In the genomic region with DNA sequence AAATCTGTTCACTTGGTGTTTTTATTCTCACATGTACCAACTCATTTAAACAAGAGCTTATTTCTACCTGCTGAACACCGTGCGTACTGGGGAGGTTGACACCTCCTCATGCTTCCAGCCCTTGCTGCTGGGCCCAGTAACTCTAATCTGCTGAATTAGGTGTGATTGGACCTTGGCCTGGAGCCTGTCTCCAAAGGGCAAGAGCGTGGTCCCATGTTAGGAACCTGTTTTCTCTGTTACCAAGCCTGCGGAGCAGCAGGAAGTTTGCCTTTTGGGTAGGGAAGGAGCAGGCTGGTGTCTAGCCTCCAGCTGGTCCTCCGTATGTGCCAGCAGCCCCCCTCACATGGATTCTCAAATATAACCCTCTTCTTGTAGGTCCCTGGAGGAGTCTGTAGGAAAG, we compare ENCODE assay signal across 24 cellular contexts. TPM values are rescaled to one million over a fixed set of nuclear protein-coding genes. Genes with fewer than 3 reads are reported as not detected.
A peak's percentile ranks its signal among the peaks of the same experiment; 100 is the strongest.
DNase-seq lines count a peak whose midpoint lies in the region; ATAC-seq, FAIRE-seq and TF ChIP-seq lines count a peak whose summit lies in the region.
"Had no signal": no experiment of that assay in that cellular context is flagged by ENCODE, and none has a peak within 500 bp of the region (broad histone marks: within the 10 kb centered on the region; RNA-seq: fewer than 3 reads in every experiment).

No MANE protein-coding gene starts in this region.

- TF ChIP-seq CTCF in left lung (IDR thresholded peaks at IDR 0.05) (no peak), spleen (IDR thresholded peaks at IDR 0.05 in 8 of 11, conservative IDR thresholded peaks at IDR 0.05 in 3 of 11) (no peak), natural killer cell (IDR thresholded peaks at IDR 0.05) (no peak)

- intact Hi-C loops in left lung (cut with DNase I) (no loop called here), spleen (cut with DNase I; ENCODE audit: low total_unique reads) (no loop called here), natural killer cell (cut with micrococcal nuclease) (no loop called here)

- H3K27ac Mint-ChIP-seq in natural killer cell = no peak overlapping the region
- H3K27ac Mint-ChIP-seq: nephron progenitor cell had no signal

- H3K4me1 ChIP-seq in BLaER1 (peaks cover 60% of the 10 kb centered on the region), left lung (peaks cover 0 to 23% of the 10 kb centered on the region in 2 donors), spleen (peaks cover 0 to 18% (median 7%) of the 10 kb centered on the region in 6 donors)
- H3K4me1 ChIP-seq: BE2C, tibial artery had no signal

- H3K9ac ChIP-seq in BLaER1 = peak overlapping the region; percentile 71

- peaks cover 9% of the 10 kb centered on the region for H3K36me3 Mint-ChIP-seq in natural killer cell

- peak overlapping the region; percentile 76 for H3K4me2 ChIP-seq in BLaER1
- H3K4me2 ChIP-seq: smooth muscle cell had no signal

- no peaks in the 10 kb centered on the region for H3K4me1 Mint-ChIP-seq in natural killer cell

- H3K9me3 ChIP-seq in BLaER1 (no peaks in the 10 kb centered on the region), left lung (no peaks in the 10 kb centered on the region), spleen (no peaks in the 10 kb centered on the region)
- H3K9me3 ChIP-seq: BE2C, tibial artery had no signal

- H3K27ac ChIP-seq in BLaER1 = peak overlapping the region; percentile 85
- H3K27ac ChIP-seq in angular gyrus (ENCODE audit: low read depth, low read length) = peak overlapping the region; percentile 16
- H3K27ac ChIP-seq in left lung = peak overlapping the region; percentile 29 to 51
- peak overlapping the region in 2 of 8 donors; percentile 37 to 44 for H3K27ac ChIP-seq in spleen
- H3K27ac ChIP-seq: HL-60, tibial artery had no signal

- H3K9me3 Mint-ChIP-seq in natural killer cell = no peaks in the 10 kb centered on the region
- H3K9me3 Mint-ChIP-seq: nephron progenitor cell had no signal

- H3K27me3 ChIP-seq in BLaER1 (no peaks in the 10 kb centered on the region), left lung (no peaks in the 10 kb centered on the region), spleen (replicated peaks in 1 of 7) (no peaks in the 10 kb centered on the region)
- H3K27me3 ChIP-seq: BE2C, tibial artery had no signal

- H3K27me3 Mint-ChIP-seq in natural killer cell (ENCODE audit: low read depth in 2 of 2) = no peaks in the 10 kb centered on the region

- TF ChIP-seq POLR2A in spleen (IDR thresholded peaks at IDR 0.05) = no peak

- 91 to 98% (median 94%) methylated on average over 5 of the region's 5 CpGs for WGBS in spleen, 5 donors

- H3K36me3 ChIP-seq in BLaER1 (peaks cover 97% of the 10 kb centered on the region), left lung (peaks cover 0 to 100% of the 10 kb centered on the region in 2 donors), spleen (peaks cover 0 to 100% (median 80%) of the 10 kb centered on the region in 6 donors)

- no peak for ATAC-seq in left lung
- ATAC-seq in natural killer cell = no peak
- ATAC-seq: stimulated activated naive CD8-positive, alpha-beta T cell treated with anti-CD3 and anti-CD28 coated beads, Interleukin-15, Interleukin-2, amounts not matched to agents 100 U/mL and 50 U/mL, for 24 hours had no signal

- H3K4me3 Mint-ChIP-seq in natural killer cell = no peak overlapping the region
- H3K4me3 Mint-ChIP-seq: nephron progenitor cell had no signal

- H3K4me3 ChIP-seq in BLaER1 (no peak overlapping the region), left lung (no peak overlapping the region), spleen (no peak overlapping the region)
- H3K4me3 ChIP-seq: smooth muscle cell, tibial artery had no signal

- DNase-seq in left lung (no peak), spleen (peak; percentile 21), RCC 7860 (ENCODE audit: low spot score) (no peak), KG1 (lab: John Stamatoyannopoulos, UW) (no peak), SIG-M5 (lab: John Stamatoyannopoulos, UW) (no peak), natural killer cell (no peak)
- DNase-seq: activated CD4-positive, alpha-beta T cell treated with anti-CD3 and anti-CD28 coated beads, Interleukin-2, amount 50 U/mL, for 48 hours; activated CD4-positive, CD25-positive, alpha-beta regulatory T cell treated with anti-CD3 and anti-CD28 coated beads, Interleukin-2, amount 50 U/mL, for 72 hours; activated naive CD4-positive, alpha-beta T cell; BE2C; EL; NCI-H2029 treated with DMSO at 0.1 percent for 48 hours; NCI-H526; nephron progenitor cell; OCI-M1; stimulated activated CD4-positive, alpha-beta T cell treated with anti-CD3 and anti-CD28 coated beads, Interleukin-1b, Interleukin-23, amount 100 ng/mL, for 48 hours; stimulated activated naive CD8-positive, alpha-beta T cell treated with anti-CD3 and anti-CD28 coated beads, Interleukin-15, Interleukin-2, amounts not matched to agents 100 U/mL and 50 U/mL, for 24 hours; tibial artery had no signal

- no peaks in the 10 kb centered on the region for H4K20me1 ChIP-seq in BLaER1

- FAIRE-seq in RCC 7860 (lab: Jason Lieb, UNC) = no peak
- FAIRE-seq: H54, islet of Langerhans had no signal

RNA-seq across cellular contexts. Expression of a gene that starts 10.9 kb away (rescaled TPM):
- total RNA-seq in left lung (10 to 100 TPM; 56.5 to 68.6 TPM), spleen (10 to 100 TPM; 11.1 to 28.4 (median 20.0) TPM), natural killer cell (100 to 1,000 TPM in 1 of 3 donors, 10 to 100 TPM in 2; 65.3 to 107 (median 89.8) TPM)
- polyA plus RNA-seq in spleen = 10 to 100 TPM; 23.4 to 54.5 (median 48.6) TPM

RNA-seq across cellular contexts. Expression of a gene that starts 36.5 kb away (rescaled TPM):
- total RNA-seq in left lung (10 to 100 TPM; 50.5 to 57.5 TPM), spleen (10 to 100 TPM; 38.1 to 66.2 (median 49.0) TPM), natural killer cell (10 to 100 TPM; 44.3 to 55.3 (median 44.5) TPM)
- 10 to 100 TPM; 24.7 to 51.9 (median 46.6) TPM for polyA plus RNA-seq in spleen
